ENCODE assay signal across 1 cellular context in the genomic region with DNA sequence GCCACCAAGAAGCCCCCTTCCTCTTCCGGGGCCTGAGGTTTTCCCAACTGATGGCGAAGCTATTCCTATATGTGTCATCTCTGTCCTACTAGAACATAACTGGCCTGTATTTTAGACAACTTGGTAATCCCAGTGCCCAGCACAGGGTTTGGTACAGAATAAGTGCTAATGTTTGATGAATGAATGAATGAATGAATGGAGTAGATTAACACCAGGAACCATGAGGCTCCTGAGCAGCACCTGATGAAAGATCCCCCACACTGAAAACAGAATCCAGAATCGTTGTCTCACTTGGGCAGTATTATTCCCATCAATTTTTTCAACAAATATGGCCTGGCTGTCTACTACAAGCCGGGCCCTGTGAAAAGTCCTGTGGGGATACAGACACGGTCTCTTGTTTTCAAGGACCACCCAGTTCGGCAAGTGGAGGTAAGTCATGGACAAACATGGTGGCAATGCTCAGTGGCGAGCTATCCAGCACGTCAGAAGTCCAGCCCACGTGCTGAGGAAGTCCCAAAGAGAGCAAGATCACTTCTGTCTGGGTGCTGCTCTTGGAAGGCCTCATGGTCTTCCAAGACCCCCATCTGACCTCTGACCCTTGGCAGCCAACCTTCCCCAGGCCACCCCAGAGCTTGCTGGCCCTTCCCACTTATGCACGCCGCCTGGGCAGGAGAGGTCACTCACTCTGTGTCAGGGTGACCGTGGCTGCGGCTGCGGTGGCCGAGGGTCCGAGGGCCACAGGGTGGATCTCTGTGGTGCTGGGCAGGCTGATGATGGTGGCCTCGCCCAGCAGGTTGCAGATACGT.
TF ChIP-seq lines count a peak whose summit lies in the region.

No MANE protein-coding gene starts in this region.

TF ChIP-seq in A549, 52 proteins besides CTCF, POLR2A, EP300 and RAD21 (continued from another document):
- TF ChIP-seq HOXA7 (CRISPR knock-in tag; IDR thresholded peaks at IDR 0.05) (no peak), ELK1 (IDR thresholded peaks at IDR 0.05; ENCODE audit: low read depth, low read length) (no peak), PHF8 (IDR thresholded peaks at IDR 0.05; ENCODE audit: borderline replicate concordance, low read depth) (no peak), JUN (IDR thresholded peaks at IDR 0.05) (no peak)
